1 cellular context compared by ENCODE assay signal in the genomic region with DNA sequence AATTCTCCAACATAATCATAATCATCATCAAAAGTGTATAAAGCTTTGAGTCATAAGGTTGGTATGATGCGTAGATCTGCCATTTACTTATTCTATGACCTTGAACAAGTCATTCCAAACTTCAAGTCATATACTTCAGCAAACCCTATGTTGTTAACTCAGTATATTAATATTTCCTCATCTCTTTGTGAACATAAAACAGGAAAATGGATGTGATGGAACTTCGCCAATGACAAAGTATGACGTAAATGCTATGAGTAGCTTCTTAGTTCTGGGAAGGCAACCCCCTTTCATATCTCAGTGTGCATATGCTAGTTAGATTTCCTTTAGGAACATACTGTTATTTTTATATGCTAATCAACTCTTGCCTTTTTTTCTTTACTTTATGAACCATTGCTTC.
A peak's percentile ranks its signal among the peaks of the same experiment; 100 is the strongest.
TF ChIP-seq lines count a peak whose summit lies in the region.

No MANE protein-coding gene starts in this region.

TF ChIP-seq in IMR-90, 13 proteins besides CTCF, POLR2A, EP300 and RAD21:
- TF ChIP-seq CEBPB (IDR thresholded peaks at IDR 0.05; ENCODE audit: low read depth, low read length) (peak; percentile 32; the same call in 1 of the 2 replicates), CHD1 (IDR thresholded peaks at IDR 0.05; ENCODE audit: low read depth, low read length) (no peak), NFE2L2 (IDR thresholded peaks at IDR 0.05; ENCODE audit: low read depth, low read length) (no peak), RCOR1 (IDR thresholded peaks at IDR 0.05; ENCODE audit: insufficient replicate concordance, low read length) (no peak)
